Comparison of ENCODE assay signal across 5 cellular contexts in genomic region chr22:47423266-47423665, GRCh38.
"Had no signal": no experiment of that assay in that cellular context is flagged by ENCODE, and none has a peak within 500 bp of the region (broad histone marks: within the 10 kb centered on the region; RNA-seq: fewer than 3 reads in every experiment).

No MANE protein-coding gene starts in this region.

- H3K4me3 ChIP-seq: GM23338 had no signal

- H3K4me1 Mint-ChIP-seq: GM23338, H9, IgD-negative memory B cell had no signal

- ATAC-seq: GM23338, HepG2 had no signal

- H3K4me3 Mint-ChIP-seq: GM23338, H9, IgD-negative memory B cell had no signal

- H3K27ac Mint-ChIP-seq: GM23338, H9, IgD-negative memory B cell had no signal

- DNase-seq: H9, HCEC 1CT had no signal
